In the genomic region with DNA sequence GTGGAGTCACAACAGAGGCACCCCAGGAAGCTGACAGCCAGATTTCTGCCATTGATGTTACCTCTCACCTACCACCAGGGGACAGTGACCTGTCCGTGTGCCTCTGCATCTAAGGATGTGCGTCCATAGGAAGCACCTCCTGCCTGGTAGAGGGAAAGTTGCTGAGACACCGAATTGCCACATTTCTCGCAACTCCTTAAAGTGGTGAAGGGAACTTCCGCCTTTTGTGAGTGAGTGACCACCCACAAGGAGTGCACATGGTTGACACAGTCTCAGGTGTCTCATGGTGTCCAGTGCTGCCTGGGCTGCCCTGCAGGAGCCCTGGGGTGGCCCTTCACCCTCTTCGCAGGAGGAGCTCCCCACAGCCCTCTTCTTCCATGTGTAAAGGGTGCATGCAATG, we compare ENCODE assay signal across 25 cellular contexts.
DNase-seq lines count a peak whose midpoint lies in the region; ATAC-seq and TF ChIP-seq lines count a peak whose summit lies in the region.
"Had no signal": no experiment of that assay in that cellular context is flagged by ENCODE, and none has a peak within 500 bp of the region (broad histone marks: within the 10 kb centered on the region; RNA-seq: fewer than 3 reads in every experiment).

No MANE protein-coding gene starts in this region.

- H3K9ac ChIP-seq in HCT116 (ENCODE audit: low read length), result no peak overlapping the region

- H3K36me3 Mint-ChIP-seq in WTC11, result peaks cover 11% of the 10 kb centered on the region
- H3K36me3 Mint-ChIP-seq: activated naive CD8-positive, alpha-beta T cell treated with anti-CD3 and anti-CD28 coated beads, Interleukin-2, amount 10 ng/mL, durations not matched to agents 7 days and 5 days; CD14-positive monocyte; naive B cell had no signal

- no peak overlapping the region for H3K4me3 Mint-ChIP-seq in WTC11
- H3K4me3 Mint-ChIP-seq: activated naive CD8-positive, alpha-beta T cell treated with anti-CD3 and anti-CD28 coated beads, Interleukin-2, amount 10 ng/mL, durations not matched to agents 7 days and 5 days; activated T-helper 17 cell treated with anti-CD3 and anti-CD28 coated beads, Interleukin-2, amount 50 U/mL, for 72 hours; CD14-positive monocyte; naive B cell; stimulated activated naive CD8-positive, alpha-beta T cell treated with anti-CD3 and anti-CD28 coated beads, Interleukin-15, Interleukin-2, amounts not matched to agents 100 ng/mL and 50 ng/mL, for 24 hours had no signal

- TF ChIP-seq POLR2A in HCT116 (IDR thresholded peaks at IDR 0.05; ENCODE audit: borderline replicate concordance, extremely low read depth, insufficient read depth, insufficient read length), result no peak

- no peaks in the 10 kb centered on the region for H3K27me3 Mint-ChIP-seq in WTC11 (ENCODE audit: low read depth)
- H3K27me3 Mint-ChIP-seq: activated T-helper 17 cell treated with anti-CD3 and anti-CD28 coated beads, Interleukin-2, amount 50 U/mL, for 72 hours; stimulated activated naive CD8-positive, alpha-beta T cell treated with anti-CD3 and anti-CD28 coated beads, Interleukin-15, Interleukin-2, amounts not matched to agents 100 ng/mL and 50 ng/mL, for 24 hours had no signal

- no peaks in the 10 kb centered on the region for H3K9me2 ChIP-seq in HCT116 (ENCODE audit: insufficient read depth)

- no peak overlapping the region for H3K4me3 ChIP-seq in HCT116 (replicated peaks in 1 of 2; ENCODE audit: low read depth in 1 of 2, low read length in 2 of 2)
- no peak overlapping the region for H3K4me3 ChIP-seq in A673 (ENCODE audit: low read depth, low read length, poor library complexity, severe bottlenecking)
- H3K4me3 ChIP-seq: hepatocyte, left lung, thyroid gland had no signal

- no peaks in the 10 kb centered on the region for H3K4me1 ChIP-seq in HCT116 (ENCODE audit: control insufficient read depth in 1 of 2, insufficient read depth in 2 of 2, low read length in 2 of 2)
- no peaks in the 10 kb centered on the region for H3K4me1 ChIP-seq in A673 (ENCODE audit: insufficient read depth, low read length, poor library complexity, severe bottlenecking)
- H3K4me1 ChIP-seq: left lung, thyroid gland had no signal

- H3K27ac ChIP-seq in HCT116 (ENCODE audit: low read depth, low read length) (no peak overlapping the region), A673 (ENCODE audit: low read depth, low read length, poor library complexity, severe bottlenecking) (no peak overlapping the region)
- H3K27ac ChIP-seq: hepatocyte, left lung, thyroid gland had no signal

- BruUV-seq in HCT116 (replicated peaks; lab: Mats Ljungman, UMichigan) (no TSS peak), A673 (replicated peaks; lab: Mats Ljungman, UMichigan) (no TSS peak)

- no peak overlapping the region for H3K27ac Mint-ChIP-seq in WTC11
- H3K27ac Mint-ChIP-seq: activated naive CD8-positive, alpha-beta T cell treated with anti-CD3 and anti-CD28 coated beads, Interleukin-2, amount 10 ng/mL, durations not matched to agents 7 days and 5 days; activated T-helper 17 cell treated with anti-CD3 and anti-CD28 coated beads, Interleukin-2, amount 50 U/mL, for 72 hours; CD14-positive monocyte; naive B cell; stimulated activated naive CD8-positive, alpha-beta T cell treated with anti-CD3 and anti-CD28 coated beads, Interleukin-15, Interleukin-2, amounts not matched to agents 100 ng/mL and 50 ng/mL, for 24 hours had no signal

- intact Hi-C loops in HCT116 (cut with micrococcal nuclease) (no loop called here), A673 (cut with micrococcal nuclease; ENCODE audit: unreplicated experiment) (no loop called here)

- RAD21 ChIA-PET in HCT116 (lab: Charles Lee; ENCODE audit: low non-redundant PET in 1 of 2, low total read pairs in 2 of 2, uncharacterized antibody in 2 of 2, unreplicated experiment in 2 of 2), result interaction anchor here in 1 of 2 experiments (0.6 kb wide), 1 partner anchor 1275 kb away, joined by 5 read pairs; no protein-coding TSS in a partner anchor

- CTCF ChIA-PET in HCT116 (lab: Charles Lee), result no interaction called here
- CTCF ChIA-PET in WTC11 (lab: Charles Lee), result interaction anchor here (0.6 to 3.7 kb wide), 7 partner anchors 20 to 215 kb away, joined by 3 to 13 read pairs (median 4); no protein-coding TSS in a partner anchor
- CTCF ChIA-PET in A673 (lab: Charles Lee), result no interaction called here

- H3K9me3 ChIP-seq in HCT116 (ENCODE audit: control insufficient read depth in 1 of 2, insufficient read depth in 1 of 2, low read depth in 1 of 2, low read length in 2 of 2) (no peaks in the 10 kb centered on the region), A673 (ENCODE audit: low read depth, low read length, poor library complexity, severe bottlenecking) (no peaks in the 10 kb centered on the region)
- H3K9me3 ChIP-seq: left lung, thyroid gland had no signal

- ATAC-seq in HCT116 (peak; percentile 61), WTC11 (peak; percentile 75), HG03108 (IDR thresholded peaks at IDR 0.05; ENCODE audit: unreplicated experiment) (no peak)
- ATAC-seq: activated T-helper 17 cell treated with anti-CD3 and anti-CD28 coated beads, Interleukin-2, amount 50 U/mL, for 72 hours; esophagus mucosa; left lung had no signal

- H4K20me1 ChIP-seq in HCT116 (ENCODE audit: insufficient read depth), result no peaks in the 10 kb centered on the region

- no peaks in the 10 kb centered on the region for H3K79me2 ChIP-seq in HCT116 (ENCODE audit: insufficient read depth, low read length)
- H3K79me2 ChIP-seq: hepatocyte had no signal

- DNase-seq in GM10266 (ENCODE audit: extremely low spot score) (no peak), HCT116 (ENCODE audit: low read depth, low spot score) (no peak), WTC11 (ENCODE audit: low spot score) (no peak), iPS-NIHi11 (ENCODE audit: low spot score) (peak; percentile 52), A673 (ENCODE audit: low spot score) (no peak), NOMO-1 (lab: John Stamatoyannopoulos, UW; ENCODE audit: unreplicated experiment in 2 of 2) (no peak)
- no peak for DNase-seq in central memory CD4-positive, alpha-beta T cell
- DNase-seq: activated CD4-positive, alpha-beta T cell treated with anti-CD3 and anti-CD28 coated beads, Interleukin-2, amount 50 U/mL, for 4 hours; activated CD4-positive, CD25-positive, alpha-beta regulatory T cell; activated naive CD8-positive, alpha-beta T cell treated with anti-CD3 and anti-CD28 coated beads, Interleukin-2, amount 10 ng/mL, durations not matched to agents 7 days and 5 days; left lung; naive B cell; NCI-H1092 treated with DMSO at 0.1 percent for 48 hours; NCI-H1930; NCI-H69; occipital lobe; stimulated activated CD4-positive, alpha-beta T cell treated with anti-CD3 and anti-CD28 coated beads, Interleukin-4, amount 100 ng/mL, for 24 hours; T-helper 9 cell; thyroid gland had no signal

- TF ChIP-seq CTCF in GM10266 (IDR thresholded peaks at IDR 0.05; ENCODE audit: control insufficient read depth, insufficient read depth, low read depth, missing control alignments) (peak; percentile 2), HCT116 (IDR thresholded peaks at IDR 0.05 in 2 of 3, conservative IDR thresholded peaks at IDR 0.05 in 1 of 3; ENCODE audit: borderline replicate concordance in 1 of 3, insufficient read depth in 1 of 3, low read depth in 2 of 3, low read length in 2 of 3) (peak in 1 of 3 experiments; percentile 23; a peak in 2 of 6 replicates), WTC11 (IDR thresholded peaks at IDR 0.05) (no peak), A673 (conservative IDR thresholded peaks at IDR 0.05; ENCODE audit: low read depth, low read length) (no peak)

- H3K9me3 Mint-ChIP-seq in WTC11, result no peaks in the 10 kb centered on the region
- H3K9me3 Mint-ChIP-seq: activated naive CD8-positive, alpha-beta T cell treated with anti-CD3 and anti-CD28 coated beads, Interleukin-2, amount 10 ng/mL, durations not matched to agents 7 days and 5 days; activated T-helper 17 cell treated with anti-CD3 and anti-CD28 coated beads, Interleukin-2, amount 50 U/mL, for 72 hours; stimulated activated naive CD8-positive, alpha-beta T cell treated with anti-CD3 and anti-CD28 coated beads, Interleukin-15, Interleukin-2, amounts not matched to agents 100 ng/mL and 50 ng/mL, for 24 hours had no signal

- POLR2A ChIA-PET in HCT116 (lab: Charles Lee), result no interaction called here
- POLR2A ChIA-PET in WTC11 (lab: Charles Lee), result no interaction called here
- POLR2A ChIA-PET in A673 (lab: Charles Lee; ENCODE audit: low non-redundant PET), result no interaction called here

- TF ChIP-seq RAD21 in HCT116 (IDR thresholded peaks at IDR 0.05; ENCODE audit: low read depth), result no peak

- no peaks in the 10 kb centered on the region for H3K36me3 ChIP-seq in HCT116 (ENCODE audit: control insufficient read depth in 1 of 2, insufficient read depth in 2 of 2, low read length in 2 of 2)
- H3K36me3 ChIP-seq in A673 (ENCODE audit: insufficient read depth, low read length, poor library complexity, severe bottlenecking), result no peaks in the 10 kb centered on the region
- H3K36me3 ChIP-seq: thyroid gland had no signal

- H3K4me1 Mint-ChIP-seq in WTC11, result peaks cover 12% of the 10 kb centered on the region
- H3K4me1 Mint-ChIP-seq: activated naive CD8-positive, alpha-beta T cell treated with anti-CD3 and anti-CD28 coated beads, Interleukin-2, amount 10 ng/mL, durations not matched to agents 7 days and 5 days; activated T-helper 17 cell treated with anti-CD3 and anti-CD28 coated beads, Interleukin-2, amount 50 U/mL, for 72 hours; CD14-positive monocyte; naive B cell had no signal

- H2AFZ ChIP-seq in HCT116 (ENCODE audit: low read depth, low read length, poor library complexity, severe bottlenecking), result no peak overlapping the region
- H2AFZ ChIP-seq: hepatocyte had no signal

- H3K27me3 ChIP-seq in HCT116 (ENCODE audit: insufficient read depth, low read length), result no peaks in the 10 kb centered on the region
- no peaks in the 10 kb centered on the region for H3K27me3 ChIP-seq in A673 (replicated peaks; ENCODE audit: insufficient read depth, low read depth, low read length, poor library complexity)
- H3K27me3 ChIP-seq: hepatocyte, left lung, thyroid gland had no signal

- H3K4me2 ChIP-seq in HCT116 (ENCODE audit: low read length), result no peak overlapping the region
- H3K4me2 ChIP-seq: hepatocyte had no signal

TF ChIP-seq in HCT116, 20 proteins besides CTCF, POLR2A, EP300 and RAD21 (continues in another document):
- TF ChIP-seq EZH2phosphoT487 (IDR thresholded peaks at IDR 0.05; ENCODE audit: borderline replicate concordance), result no peak
- TF ChIP-seq, protein P1, sequence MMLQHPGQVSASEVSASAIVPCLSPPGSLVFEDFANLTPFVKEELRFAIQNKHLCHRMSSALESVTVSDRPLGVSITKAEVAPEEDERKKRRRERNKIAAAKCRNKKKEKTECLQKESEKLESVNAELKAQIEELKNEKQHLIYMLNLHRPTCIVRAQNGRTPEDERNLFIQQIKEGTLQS (IDR thresholded peaks at IDR 0.05), result no peak
- no peak for TF ChIP-seq EZH2 (IDR thresholded peaks at IDR 0.05)
- TF ChIP-seq CBX3 (IDR thresholded peaks at IDR 0.05; ENCODE audit: low read depth), result no peak
